In genomic region chr5:36875051-36875788, GRCh38 we compare ENCODE assay signal across 8 cellular contexts.
DNase-seq lines count a peak whose midpoint lies in the region; ATAC-seq and TF ChIP-seq lines count a peak whose summit lies in the region.

No MANE protein-coding gene starts in this region.

- H3K9ac ChIP-seq in mucosa of rectum (ENCODE audit: low read depth in 1 of 2, low read length in 2 of 2), result peak overlapping the region; percentile 96 to 97

- H3K4me3 ChIP-seq in AG04449 (ENCODE audit: low read depth, low read length) (peak overlapping the region; percentile 75), epithelial cell of esophagus (ENCODE audit: low read length) (peak overlapping the region; percentile 83), mucosa of rectum (ENCODE audit: low read length in 2 of 2) (peak overlapping the region; percentile 96 to 99)

- no peaks in the 10 kb centered on the region for H3K36me3 ChIP-seq in mucosa of rectum (ENCODE audit: control insufficient read depth in 2 of 2, insufficient read depth in 2 of 2, low read length in 2 of 2)

- no peaks in the 10 kb centered on the region for H3K27me3 ChIP-seq in mucosa of rectum (ENCODE audit: control insufficient read depth in 2 of 2, insufficient read depth in 2 of 2, low read length in 2 of 2)

- no peaks in the 10 kb centered on the region for H3K9me3 ChIP-seq in mucosa of rectum (ENCODE audit: control insufficient read depth in 2 of 2, low read length in 2 of 2)

- no peak for DNase-seq in AG04449 (ENCODE audit: low read depth, low spot score)
- DNase-seq in NCI-H526 (lab: John Stamatoyannopoulos, UW), result peak; percentile 77 to 85
- DNase-seq in activated T-cell treated with anti-CD3 and anti-CD28 coated beads for 1 hour (ENCODE audit: low read depth), result peak; percentile 23
- DNase-seq in epithelial cell of esophagus (ENCODE audit: low read depth), result peak; percentile 61
- DNase-seq in stimulated activated naive CD4-positive, alpha-beta T cell (lab: John Stamatoyannopoulos, UW), result peak; percentile 33 to 69 (median 50)
- DNase-seq in GF-D8 (lab: John Stamatoyannopoulos, UW), result no peak

- CTCF ChIA-PET in AG04449 (lab: Yijun Ruan, JAX), result interaction anchor here (0.7 to 6.1 kb wide), 12 partner anchors 8 to 146 kb away, joined by 3 to 46 read pairs (median 5); no protein-coding TSS in a partner anchor

- peak overlapping the region; percentile 92 to 97 for H3K27ac ChIP-seq in mucosa of rectum (ENCODE audit: low read depth in 2 of 2, low read length in 2 of 2)

- POLR2A ChIA-PET in AG04449 (lab: Yijun Ruan, JAX), result no interaction called here

- peaks cover 17 to 24% of the 10 kb centered on the region in 2 donors for H3K4me1 ChIP-seq in mucosa of rectum (ENCODE audit: control insufficient read depth in 2 of 2, insufficient read depth in 2 of 2, low read length in 2 of 2)

- no peak for TF ChIP-seq CTCF in AG04449 (IDR thresholded peaks at IDR 0.05; ENCODE audit: insufficient read depth, low read length, missing control alignments)
- TF ChIP-seq CTCF in epithelial cell of esophagus (IDR thresholded peaks at IDR 0.05; ENCODE audit: insufficient read depth, low read depth, low read length, missing control alignments), result no peak

- peak; percentile 24 for ATAC-seq in GM19455 (IDR thresholded peaks at IDR 0.05; ENCODE audit: unreplicated experiment)

Comparison
In these comparisons a context has a peak if more than half of its experiments do, and no peak if none do; other contexts are left out.
1. DNase-seq: peak in NCI-H526 (2 of 2), activated T-cell treated with anti-CD3 and anti-CD28 coated beads for 1 hour (single experiment), epithelial cell of esophagus (single experiment) and stimulated activated naive CD4-positive, alpha-beta T cell (6 of 6); none in AG04449 (single experiment) and GF-D8 (single experiment).
2. Peak in every context shown above with its lines, with median percentiles within 50 percentile points of each other: H3K4me3 ChIP-seq.